In the genomic region with DNA sequence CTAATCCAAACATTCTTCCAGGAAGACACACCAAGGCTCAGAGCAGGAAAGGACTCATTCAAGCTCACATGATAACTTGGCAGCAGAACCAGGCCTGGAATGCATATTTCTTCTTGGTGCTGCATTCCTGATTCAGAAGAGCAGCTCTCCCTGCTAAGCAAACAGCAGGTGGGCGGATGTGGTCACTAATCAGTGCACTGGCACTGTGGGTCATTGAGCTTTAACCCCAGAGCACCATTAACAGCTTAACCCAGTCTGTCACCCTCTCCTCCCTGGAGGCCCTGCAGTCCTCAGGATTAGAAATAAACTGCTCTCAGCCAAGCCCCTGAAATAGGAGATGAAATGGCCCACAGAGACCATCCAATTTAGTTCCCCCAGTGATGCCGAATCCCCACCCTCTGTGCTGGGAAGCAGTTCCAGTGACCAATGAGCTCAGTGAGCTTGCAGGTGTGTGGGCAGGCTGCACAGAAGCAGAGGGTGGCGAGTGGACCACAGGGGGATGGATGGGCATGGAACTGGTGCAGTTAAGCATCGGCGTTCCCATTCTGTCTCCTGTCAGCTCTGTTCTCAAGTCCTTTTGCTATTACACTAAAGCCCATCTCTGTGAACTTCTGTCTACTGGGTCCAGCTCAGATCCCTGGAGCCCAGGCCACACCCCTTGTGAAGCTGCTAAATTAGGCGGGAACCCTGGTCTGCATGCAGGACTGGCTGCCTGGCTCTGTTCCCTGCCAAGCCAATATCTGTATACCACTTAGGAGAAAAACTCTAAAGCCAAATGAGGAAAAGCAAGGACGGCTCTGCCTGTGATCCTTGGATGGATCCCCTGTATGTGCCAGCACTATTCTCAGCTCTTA, we compare ENCODE assay signal across 8 cellular contexts. TPM values are rescaled to one million over a fixed set of nuclear protein-coding genes. Genes with fewer than 3 reads are reported as not detected.
DNase-seq lines count a peak whose midpoint lies in the region; ATAC-seq and TF ChIP-seq lines count a peak whose summit lies in the region.
"Had no signal": no experiment of that assay in that cellular context is flagged by ENCODE, and none has a peak within 500 bp of the region (broad histone marks: within the 10 kb centered on the region; RNA-seq: fewer than 3 reads in every experiment).

No MANE protein-coding gene starts in this region.

- CTCF ChIA-PET in WTC11 (lab: Charles Lee) (interaction anchor here (0.6 to 3.7 kb wide), 18 partner anchors 9 to 391 kb away, joined by 3 to 46 read pairs (median 4); a partner anchor contains a TSS), T-cell (lab: Charles Lee) (interaction anchor here in 1 of 2 donors (1.2 kb wide), 1 partner anchor 15 kb away, joined by 4 read pairs; no protein-coding TSS in a partner anchor)

- H3K4me1 ChIP-seq in right atrium auricular region (peaks cover 0 to 39% of the 10 kb centered on the region in 2 donors), thyroid gland (peaks cover 38 to 58% of the 10 kb centered on the region in 2 donors), smooth muscle cell (ENCODE audit: low read depth) (no peaks in the 10 kb centered on the region)

- H3K9me3 ChIP-seq in right atrium auricular region = no peaks in the 10 kb centered on the region
- no peaks in the 10 kb centered on the region for H3K9me3 ChIP-seq in thyroid gland
- H3K9me3 ChIP-seq in smooth muscle cell (replicated peaks; ENCODE audit: low read depth) = no peaks in the 10 kb centered on the region
- H3K9me3 ChIP-seq: SJSA1 had no signal

- H3K36me3 Mint-ChIP-seq in WTC11 (no peaks in the 10 kb centered on the region), T-cell (no peaks in the 10 kb centered on the region)

- H3K9me3 Mint-ChIP-seq in WTC11 = no peaks in the 10 kb centered on the region
- no peaks in the 10 kb centered on the region for H3K9me3 Mint-ChIP-seq in T-cell

- H3F3A ChIP-seq in smooth muscle cell (ENCODE audit: low read depth) = no peaks in the 10 kb centered on the region

- DNase-seq in HFF-Myc (ENCODE audit: extremely low read depth, low read depth) = peak; percentile 30
- no peak for DNase-seq in WTC11 (ENCODE audit: low spot score)
- DNase-seq in right atrium auricular region (ENCODE audit: low spot score) = peak; percentile 62
- DNase-seq in thyroid gland = peak; percentile 95 to 96
- no peak for DNase-seq in smooth muscle cell (lab: John Stamatoyannopoulos, UW; ENCODE audit: unreplicated experiment)
- no peak for DNase-seq in T-cell

- no peaks in the 10 kb centered on the region for H3K36me3 ChIP-seq in right atrium auricular region
- H3K36me3 ChIP-seq in thyroid gland = no peaks in the 10 kb centered on the region
- H3K36me3 ChIP-seq in smooth muscle cell (ENCODE audit: low read depth) = no peaks in the 10 kb centered on the region
- H3K36me3 ChIP-seq: SJSA1 had no signal

- peaks cover 2% of the 10 kb centered on the region for H3K27me3 Mint-ChIP-seq in WTC11 (ENCODE audit: low read depth)
- no peaks in the 10 kb centered on the region for H3K27me3 Mint-ChIP-seq in T-cell

- H3K4me3 Mint-ChIP-seq in WTC11 (no peak overlapping the region), T-cell (no peak overlapping the region)

- H3K27me3 ChIP-seq in right atrium auricular region (no peaks in the 10 kb centered on the region), thyroid gland (no peaks in the 10 kb centered on the region), smooth muscle cell (ENCODE audit: low read depth) (no peaks in the 10 kb centered on the region)
- H3K27me3 ChIP-seq: SJSA1 had no signal

- intact Hi-C loops in thyroid gland (cut with DNase I) = no loop called here

- H3K4me3 ChIP-seq in HFF-Myc (replicated peaks; ENCODE audit: low read depth, low read length) = no peak overlapping the region
- H3K4me3 ChIP-seq in right atrium auricular region = no peak overlapping the region
- no peak overlapping the region for H3K4me3 ChIP-seq in thyroid gland (replicated peaks in 1 of 3)
- no peak overlapping the region for H3K4me3 ChIP-seq in smooth muscle cell
- H3K4me3 ChIP-seq: SJSA1 had no signal

- no peaks in the 10 kb centered on the region for H4K20me1 ChIP-seq in smooth muscle cell (ENCODE audit: low read depth)

- H2AFZ ChIP-seq in smooth muscle cell (ENCODE audit: low read depth) = no peak overlapping the region

- POLR2A ChIA-PET in WTC11 (lab: Charles Lee) (interaction anchor here (0.8 kb wide), 1 partner anchor 471 kb away, joined by 3 read pairs; no protein-coding TSS in a partner anchor), T-cell (lab: Charles Lee) (no interaction called here)

- H3K79me2 ChIP-seq in smooth muscle cell (ENCODE audit: low read depth) = no peaks in the 10 kb centered on the region

- no peak for TF ChIP-seq CTCF in HFF-Myc (IDR thresholded peaks at IDR 0.05; ENCODE audit: low read depth, low read length, missing control alignments)
- TF ChIP-seq CTCF in WTC11 (IDR thresholded peaks at IDR 0.05) = no peak
- no peak for TF ChIP-seq CTCF in right atrium auricular region (IDR thresholded peaks at IDR 0.05)
- no peak for TF ChIP-seq CTCF in thyroid gland (IDR thresholded peaks at IDR 0.05)
- no peak for TF ChIP-seq CTCF in smooth muscle cell (IDR thresholded peaks at IDR 0.05; ENCODE audit: borderline replicate concordance, insufficient read depth, poor library complexity, severe bottlenecking)

- no peak overlapping the region for H3K27ac Mint-ChIP-seq in WTC11
- no peak overlapping the region for H3K27ac Mint-ChIP-seq in T-cell

- H3K27ac ChIP-seq in right atrium auricular region (peak overlapping the region; percentile 35 to 44), thyroid gland (peak overlapping the region; percentile 93 to 94 (median 94)), smooth muscle cell (ENCODE audit: low read depth) (no peak overlapping the region)
- H3K27ac ChIP-seq: SJSA1 had no signal

- no peak overlapping the region for H3K9ac ChIP-seq in smooth muscle cell (ENCODE audit: low read depth)

- WGBS in thyroid gland, 2 donors = 52 to 61% methylated on average over 7 of the region's 7 CpGs
- 89% methylated on average over 7 of the region's 7 CpGs for WGBS in smooth muscle cell (ENCODE audit: low lambda C conversion rate)

- H3K4me1 Mint-ChIP-seq in WTC11 (peaks cover 5% of the 10 kb centered on the region; the same call in 1 of the 2 replicates), T-cell (peaks cover 3 to 8% (median 5%) of the 10 kb centered on the region in 3 donors)

- ATAC-seq in WTC11 = peak; percentile 52
- no peak for ATAC-seq in T-cell (replicated peaks in 1 of 4)
- no peak for ATAC-seq in HG03442 (IDR thresholded peaks at IDR 0.05; ENCODE audit: unreplicated experiment)

- TF ChIP-seq POLR2A in thyroid gland (IDR thresholded peaks at IDR 0.05) = peak in 1 of 2 donors; percentile 8

- H3K4me2 ChIP-seq in smooth muscle cell = no peak overlapping the region

TF ChIP-seq in WTC11, 78 proteins besides CTCF, POLR2A, EP300 and RAD21:
- TF ChIP-seq GABPB1 (CRISPR knock-in tag; IDR thresholded peaks at IDR 0.05) (peak; percentile 47; the same call in 1 of the 2 replicates), TCF7 (CRISPR knock-in tag; IDR thresholded peaks at IDR 0.05; ENCODE audit: low read depth) (no peak)

RNA-seq across cellular contexts. Expression of a gene that starts 16.6 kb away (rescaled TPM):
- total RNA-seq in WTC11 (2021) = 0.80 to 1.0 TPM (median 0.92 TPM) in 3 replicates
- 10 to 100 TPM; 15.3 to 23.8 TPM for total RNA-seq in right atrium auricular region
- 100 to 1,000 TPM in 3 of 4 donors, 10 to 100 TPM in 1; 65.2 to 194 (median 138) TPM for total RNA-seq in thyroid gland
- 6.0 and 9.8 TPM in 2 replicates for total RNA-seq in smooth muscle cell
- polyA plus RNA-seq in smooth muscle cell = 1.8 and 2.7 TPM in 2 replicates
- 10 to 100 TPM; 10.4 to 15.5 (median 11.3) TPM for total RNA-seq in T-cell

Comparison
In these comparisons a context has a peak if more than half of its experiments do, and no peak if none do; other contexts are left out.
1. DNase-seq: peak in HFF-Myc (single experiment), right atrium auricular region (single experiment) and thyroid gland (2 of 2); none in WTC11 (single experiment), smooth muscle cell (single experiment) and T-cell (0 of 34).